6 cellular contexts compared by ENCODE assay signal in genomic region chr2:107833152-107833551, GRCh38. TPM values are rescaled to one million over a fixed set of nuclear protein-coding genes. Genes with fewer than 3 reads are reported as not detected.
"Had no signal": no experiment of that assay in that cellular context is flagged by ENCODE, and none has a peak within 500 bp of the region (broad histone marks: within the 10 kb centered on the region; RNA-seq: fewer than 3 reads in every experiment).

No MANE protein-coding gene starts in this region.

RNA-seq across cellular contexts. Expression of gene RGPD4, which starts 6.5 kb away (rescaled TPM):
- polyA plus RNA-seq: endothelial cell of umbilical vein, esophagus, fibroblast of lung, foreskin keratinocyte, heart left ventricle, heart right ventricle had no signal
